ENCODE assay signal across 27 cellular contexts in genomic region chr11:26324270-26324669, GRCh38. TPM values are rescaled to one million over a fixed set of nuclear protein-coding genes. Genes with fewer than 3 reads are reported as not detected.
DNase-seq lines count a peak whose midpoint lies in the region; ATAC-seq, FAIRE-seq and TF ChIP-seq lines count a peak whose summit lies in the region.
"Had no signal": no experiment of that assay in that cellular context is flagged by ENCODE, and none has a peak within 500 bp of the region (broad histone marks: within the 10 kb centered on the region; RNA-seq: fewer than 3 reads in every experiment).

No MANE protein-coding gene starts in this region.

- H4K20me1 ChIP-seq in HepG2 (ENCODE audit: insufficient read depth, low read length), result no peaks in the 10 kb centered on the region
- no peaks in the 10 kb centered on the region for H4K20me1 ChIP-seq in K562 (replicated peaks; ENCODE audit: control insufficient read depth, insufficient read depth, low read length)
- H4K20me1 ChIP-seq: BLaER1 had no signal

- no peak for ATAC-seq in HepG2
- no peak for ATAC-seq in right lobe of liver
- ATAC-seq in K562, result no peak
- ATAC-seq: GM12878 had no signal

- 9% methylated on average over 2 of the region's 2 CpGs for WGBS in HepG2 (ENCODE audit: low lambda C conversion rate)
- 41% methylated on average over 2 of the region's 2 CpGs for WGBS in right lobe of liver (ENCODE audit: insufficient coverage, low coverage, low lambda C conversion rate, missing lambda C conversion rate)
- WGBS in K562 (ENCODE audit: insufficient coverage, low coverage, missing lambda C conversion rate), result 0% methylated on average over 2 of the region's 2 CpGs

- no peaks in the 10 kb centered on the region for H3K9me1 ChIP-seq in K562 (ENCODE audit: control insufficient read depth, insufficient read depth, low read length)

- no peaks in the 10 kb centered on the region; a peak in 1 of 5 replicates for H3K27me3 ChIP-seq in HepG2 (ENCODE audit: control insufficient read depth in 1 of 2, insufficient read depth in 2 of 2, low read length in 2 of 2)
- no peaks in the 10 kb centered on the region for H3K27me3 ChIP-seq in right lobe of liver
- no peaks in the 10 kb centered on the region for H3K27me3 ChIP-seq in K562 (ENCODE audit: control insufficient read depth in 2 of 2, insufficient read depth in 2 of 2, low read length in 2 of 2)
- no peaks in the 10 kb centered on the region for H3K27me3 ChIP-seq in SJCRH30
- H3K27me3 ChIP-seq: BE2C, BLaER1 had no signal

- H3K36me3 ChIP-seq in HepG2 (replicated peaks in 1 of 2; ENCODE audit: control insufficient read depth in 1 of 2, insufficient read depth in 2 of 2, low read length in 2 of 2) (no peaks in the 10 kb centered on the region), right lobe of liver (no peaks in the 10 kb centered on the region), K562 (ENCODE audit: control insufficient read depth, insufficient read depth, low read length) (no peaks in the 10 kb centered on the region), SJCRH30 (no peaks in the 10 kb centered on the region)
- H3K36me3 ChIP-seq: BE2C, BLaER1 had no signal

- no peaks in the 10 kb centered on the region for H3K9me3 ChIP-seq in HepG2 (ENCODE audit: low read length)
- no peaks in the 10 kb centered on the region for H3K9me3 ChIP-seq in right lobe of liver
- H3K9me3 ChIP-seq in K562 (replicated peaks; ENCODE audit: control insufficient read depth, insufficient read depth, low read depth, low read length), result no peaks in the 10 kb centered on the region
- H3K9me3 ChIP-seq in SJCRH30 (replicated peaks), result no peaks in the 10 kb centered on the region
- H3K9me3 ChIP-seq: BE2C, BLaER1 had no signal

- CTCF ChIA-PET in HepG2 (lab: Yijun Ruan, JAX; ENCODE audit: low intra/inter-chr PET ratio, low total read pairs), result no interaction called here
- CTCF ChIA-PET in K562 (lab: Yijun Ruan, JAX; ENCODE audit: low intra/inter-chr PET ratio), result no interaction called here

- TF ChIP-seq CTCF in HepG2 (CRISPR knock-in tag; IDR thresholded peaks at IDR 0.05) (no peak), right lobe of liver (IDR thresholded peaks at IDR 0.05) (no peak), K562 (IDR thresholded peaks at IDR 0.05 in 2 of 3, conservative IDR thresholded peaks at IDR 0.05 in 1 of 3; ENCODE audit: insufficient read depth in 2 of 3, low read depth in 1 of 3, low read length in 3 of 3) (no peak)

- intact Hi-C loops in HepG2 (cut with micrococcal nuclease; ENCODE audit: unreplicated experiment), result no loop called here
- intact Hi-C loops in right lobe of liver (cut with DNase I), result no loop called here
- intact Hi-C loops in K562 (cut with micrococcal nuclease), result no loop called here

- H3K4me2 ChIP-seq in HepG2 (ENCODE audit: low read depth, low read length) (no peak overlapping the region), K562 (ENCODE audit: insufficient read depth, low read length) (no peak overlapping the region)
- H3K4me2 ChIP-seq: BLaER1 had no signal

- TF ChIP-seq POLR2A in HepG2 (IDR thresholded peaks at IDR 0.05; ENCODE audit: insufficient read depth in 1 of 2, low read depth in 2 of 2, low read length in 2 of 2) (no peak), right lobe of liver (IDR thresholded peaks at IDR 0.05) (no peak), K562 (conservative IDR thresholded peaks at IDR 0.05) (no peak)

- no peak for TF ChIP-seq RAD21 in HepG2 (CRISPR knock-in tag; IDR thresholded peaks at IDR 0.05)
- TF ChIP-seq RAD21 in K562 (CRISPR knock-in tag; conservative IDR thresholded peaks at IDR 0.05 in 1 of 2, IDR thresholded peaks at IDR 0.05 in 1 of 2), result no peak

- BruUV-seq in HepG2 (replicated peaks; lab: Mats Ljungman, UMichigan) (no TSS peak), K562 (replicated peaks; lab: Mats Ljungman, UMichigan) (no TSS peak)

- no peak overlapping the region for H3K27ac ChIP-seq in HepG2 (ENCODE audit: extremely low read length, insufficient read depth, low read length)
- H3K27ac ChIP-seq in right lobe of liver, result no peak overlapping the region
- no peak overlapping the region for H3K27ac ChIP-seq in K562 (ENCODE audit: extremely low read depth, low read depth, low read length)
- no peak overlapping the region for H3K27ac ChIP-seq in SJCRH30
- H3K27ac ChIP-seq: 22Rv1, BLaER1 had no signal

- H3K4me1 ChIP-seq in HepG2 (ENCODE audit: insufficient read depth, low read length) (no peaks in the 10 kb centered on the region), right lobe of liver (no peaks in the 10 kb centered on the region), K562 (replicated peaks in 1 of 2; ENCODE audit: control insufficient read depth in 2 of 2, insufficient read depth in 2 of 2, low read length in 2 of 2) (no peaks in the 10 kb centered on the region), SJCRH30 (no peaks in the 10 kb centered on the region)
- H3K4me1 ChIP-seq: BE2C, BLaER1 had no signal

- in situ Hi-C loops in HepG2 (cut with HindIII; ENCODE audit: extremely low pct_ligation_motif_present, low pct_unique_long_range_greater_than_20kb), result no loop called here
- in situ Hi-C loops in K562 (cut with MboI), result no loop called here

- H2AFZ ChIP-seq in HepG2 (ENCODE audit: low read length) (no peak overlapping the region), K562 (ENCODE audit: low read depth, low read length) (no peak overlapping the region)

- TF ChIP-seq EP300 in HepG2 (IDR thresholded peaks at IDR 0.05; ENCODE audit: low read depth in 2 of 2, low read length in 2 of 2) (no peak), HepG2 (CRISPR knock-in tag; IDR thresholded peaks at IDR 0.05; ENCODE audit: borderline replicate concordance) (no peak), K562 (IDR thresholded peaks at IDR 0.05; ENCODE audit: low read length) (no peak)

- H3K9ac ChIP-seq in HepG2 (ENCODE audit: insufficient read depth, low read depth, low read length) (no peak overlapping the region), K562 (ENCODE audit: insufficient read depth in 1 of 2, low read depth in 2 of 2, low read length in 2 of 2) (no peak overlapping the region)
- H3K9ac ChIP-seq: BLaER1 had no signal

- no peak for FAIRE-seq in HepG2 (lab: Jason Lieb, UNC)
- no peak for FAIRE-seq in K562 (lab: Jason Lieb, UNC)
- FAIRE-seq: GM12878, GM12892, GM19239 had no signal

- H3K79me2 ChIP-seq in HepG2 (ENCODE audit: insufficient read depth, low read length) (no peaks in the 10 kb centered on the region), K562 (ENCODE audit: control insufficient read depth, insufficient read depth, low read length) (no peaks in the 10 kb centered on the region)

- no peak overlapping the region for H3K4me3 ChIP-seq in HepG2 (replicated peaks in 1 of 3; ENCODE audit: insufficient read depth in 1 of 3, low read depth in 2 of 3, low read length in 3 of 3)
- H3K4me3 ChIP-seq in right lobe of liver, result no peak overlapping the region
- no peak overlapping the region for H3K4me3 ChIP-seq in K562
- no peak overlapping the region for H3K4me3 ChIP-seq in SJCRH30
- H3K4me3 ChIP-seq: BLaER1, GM12878 had no signal

- POLR2A ChIA-PET in HepG2 (lab: Yijun Ruan, JAX), result no interaction called here
- POLR2A ChIA-PET in K562 (lab: Yijun Ruan, JAX), result no interaction called here

- no peak for DNase-seq in HepG2 (ENCODE audit: low spot score)
- DNase-seq in right lobe of liver, result no peak
- no peak for DNase-seq in K562 (ENCODE audit: extremely low read depth in 1 of 4, low spot score in 3 of 4)
- no peak for DNase-seq in SJCRH30
- no peak for DNase-seq in NCI-H1092 (lab: John Stamatoyannopoulos, UW)
- DNase-seq: ACHN; BE2C; C1 segment of cervical spinal cord; CD4-positive, alpha-beta memory T cell; CD4-positive, CD25-positive, alpha-beta regulatory T cell; CD8-positive, alpha-beta memory T cell; COR-L47; DMS 273 treated with DMSO at 0.1 percent for 48 hours; DMS153; DMS79; DND-41; EL; GDM1 had no signal

RNA-seq across cellular contexts. Expression of gene ANO3, which starts 7.7 kb away (rescaled TPM):
- total RNA-seq in HepG2 (2016; rRNA removed; fragmentation: Illumina TruSeq; extraction: Trizol) (0.44 and 0.48 TPM in 2 replicates), right lobe of liver (1 to 10 TPM in 4 of 6 experiments, under 1 TPM in 2; 0.71 to 2.6 (median 1.4) TPM), K562 (2014; rRNA removed) (0.08 and 0.09 TPM in 2 replicates), K562 (2014; rRNA removed; fragmentation: Illumina TruSeq; extraction: Trizol) (0.03 and 0.04 TPM in 2 replicates), K562 (2015; rRNA removed; fragmentation: Illumina TruSeq; extraction: Trizol) (0.07 and 0.08 TPM in 2 replicates), K562 (2021) (0.07 and 0.13 TPM in 2 replicates)
- total RNA-seq in HepG2 (2016; cell fraction: cytosol; rRNA removed; fragmentation: Illumina TruSeq; extraction: Trizol; ENCODE audit: low read depth), result 0.10 TPM in 1 of 2 replicates, not detected in the other
- total RNA-seq in HepG2 (2016; cell fraction: insoluble cytoplasmic fraction; rRNA removed; fragmentation: Illumina TruSeq; extraction: Trizol), result 0.41 and 0.71 TPM in 2 replicates
- total RNA-seq in HepG2 (2016; cell fraction: membrane; rRNA removed; fragmentation: Illumina TruSeq; extraction: Trizol), result 0.21 and 0.22 TPM in 2 replicates
- 0.56 and 0.63 TPM in 2 replicates for total RNA-seq in HepG2 (2016; cell fraction: nucleus; rRNA removed; fragmentation: Illumina TruSeq; extraction: Trizol)
- polyA plus RNA-seq in HepG2 (2011; rRNA removed) (0.17 and 0.18 TPM in 2 replicates), K562 (2011; rRNA removed) (not detected in 2 replicates), K562 (2014; fragmentation: Illumina TruSeq; extraction: Trizol) (0.04 TPM in 2 replicates), K562 (2014; fragmentation: Nextera tagmentation; extraction: Ambion mirVana) (under 1 TPM; 0.03 to 0.04 TPM), K562 (2014; rRNA removed) (0.01 and 0.03 TPM in 2 replicates)
- polyA plus RNA-seq in HepG2 (2011; cell fraction: cytosol; rRNA removed), result 0.09 and 0.24 TPM in 2 replicates
- 0.08 and 0.12 TPM in 2 replicates for polyA plus RNA-seq in HepG2 (2011; cell fraction: nucleus; rRNA removed)
- 0.16 and 0.17 TPM in 2 replicates for polyA plus RNA-seq in HepG2 (2012)
- polyA plus RNA-seq in HepG2 (2016; cell fraction: cytosol; fragmentation: Illumina TruSeq; extraction: Trizol; ENCODE audit: low read depth), result 0.03 TPM in 2 replicates
- polyA plus RNA-seq in HepG2 (2016; cell fraction: insoluble cytoplasmic fraction; fragmentation: Illumina TruSeq; extraction: Trizol; ENCODE audit: low read depth), result 0.32 and 0.35 TPM in 2 replicates
- 0.07 and 0.09 TPM in 2 replicates for polyA plus RNA-seq in HepG2 (2016; cell fraction: membrane; fragmentation: Illumina TruSeq; extraction: Trizol; ENCODE audit: low read depth)
- polyA plus RNA-seq in HepG2 (2016; cell fraction: nucleus; fragmentation: Illumina TruSeq; extraction: Trizol; ENCODE audit: insufficient read depth, low read depth), result 0.41 and 0.47 TPM in 2 replicates
- polyA minus RNA-seq in HepG2 (2011; rRNA and poly(A)+ RNA removed; ENCODE audit: low replicate concordance), result 0.02 and 0.10 TPM in 2 replicates
- polyA minus RNA-seq in HepG2 (2011; cell fraction: cytosol; rRNA and poly(A)+ RNA removed), result 0.35 and 0.40 TPM in 2 replicates
- polyA minus RNA-seq in HepG2 (2011; cell fraction: nucleus; rRNA and poly(A)+ RNA removed), result 0.26 and 0.37 TPM in 2 replicates
- total RNA-seq in K562 (2011; cell fraction: chromatin; rRNA removed; ENCODE audit: low replicate concordance), result not detected in 2 replicates
- total RNA-seq in K562 (2011; cell fraction: nucleolus; rRNA removed), result not detected in 2 replicates
- total RNA-seq in K562 (2011; cell fraction: nucleoplasm; rRNA removed), result not detected in 2 replicates
- not detected in 2 replicates for polyA plus RNA-seq in K562 (2011; cell fraction: cytosol; rRNA removed)
- polyA plus RNA-seq in K562 (2011; cell fraction: nucleus; rRNA removed), result not detected in 2 replicates
- polyA plus RNA-seq in K562 (2012), result 0.03 and 0.06 TPM in 2 replicates
- polyA minus RNA-seq in K562 (2011; rRNA and poly(A)+ RNA removed), result not detected in 2 replicates
- not detected in 2 replicates for polyA minus RNA-seq in K562 (2011; cell fraction: cytosol; rRNA and poly(A)+ RNA removed)
- not detected in 2 replicates for polyA minus RNA-seq in K562 (2011; cell fraction: nucleus; rRNA and poly(A)+ RNA removed)
- 0.12 and 0.56 TPM in 2 replicates for total RNA-seq in SJCRH30 (2014; rRNA removed; shearing (Covaris generic))
- total RNA-seq: A673; CD4-positive, alpha-beta memory T cell; CD4-positive, CD25-positive, alpha-beta regulatory T cell; CD8-positive, alpha-beta memory T cell; Daoy; G401 had no signal
- polyA plus RNA-seq: CD14-positive monocyte; CD4-positive, alpha-beta memory T cell; CD4-positive, CD25-positive, alpha-beta regulatory T cell; CD8-positive, alpha-beta memory T cell had no signal

Comparison
In these comparisons a context has a peak if more than half of its experiments do, and no peak if none do; other contexts are left out.
1. Of the 241 proteins assayed by ChIP-seq in both HepG2 and K562: peak only in HepG2: MAFF; only in K562: none; in both: none; in neither: 239; mixed calls (peak in some experiments, not most) for 1.